Comparison of ENCODE assay signal across 1 cellular context in genomic region chr2:70565039-70565731, GRCh38.
A peak's percentile ranks its signal among the peaks of the same experiment; 100 is the strongest.
TF ChIP-seq lines count a peak whose summit lies in the region.

No MANE protein-coding gene starts in this region.

TF ChIP-seq in HepG2, 621 proteins besides CTCF, POLR2A, EP300 and RAD21 (continues in another document):
- TF ChIP-seq NR2F2 (IDR thresholded peaks at IDR 0.05; ENCODE audit: borderline replicate concordance, low read depth) (peak; percentile 56; the same call in 1 of the 2 replicates), HNF4G (IDR thresholded peaks at IDR 0.05; ENCODE audit: borderline replicate concordance, low read depth, low read length) (peak; percentile 81; the same call in 1 of the 2 replicates), HNF4G (CRISPR knock-in tag; IDR thresholded peaks at IDR 0.05; ENCODE audit: borderline replicate concordance, low read depth) (peak; percentile 38; the same call in 1 of the 2 replicates), TP53 (CRISPR knock-in tag; conservative IDR thresholded peaks at IDR 0.05) (0 out of 2 replicates have a peak, but pooled peaks have one; percentile 63), ZNF816 (CRISPR knock-in tag; IDR thresholded peaks at IDR 0.05; ENCODE audit: borderline replicate concordance) (peak; percentile 82; the same call in 1 of the 2 replicates), GABPB1 (CRISPR knock-in tag; IDR thresholded peaks at IDR 0.05) (0 out of 2 replicates have a peak, but pooled peaks have one; percentile 21), DNMT1 (CRISPR knock-in tag; IDR thresholded peaks at IDR 0.05) (no peak), NR0B2 (CRISPR knock-in tag; IDR thresholded peaks at IDR 0.05) (no peak), FOXJ3 (CRISPR knock-in tag; IDR thresholded peaks at IDR 0.05; ENCODE audit: borderline replicate concordance) (peak; percentile 96; the same call in 1 of the 2 replicates), MZF1 (CRISPR knock-in tag; IDR thresholded peaks at IDR 0.05; ENCODE audit: borderline replicate concordance) (no peak), ZNF264 (CRISPR knock-in tag; IDR thresholded peaks at IDR 0.05) (peak; percentile 88), ZBTB38 (CRISPR knock-in tag; IDR thresholded peaks at IDR 0.05) (0 out of 2 replicates have a peak, but pooled peaks have one; percentile 25), SMAD3 (CRISPR knock-in tag; IDR thresholded peaks at IDR 0.05) (no peak; the same call in 1 of the 2 replicates), JUN (CRISPR knock-in tag; IDR thresholded peaks at IDR 0.05) (no peak), TEAD2 (CRISPR knock-in tag; IDR thresholded peaks at IDR 0.05) (no peak), ZNF614 (CRISPR knock-in tag; IDR thresholded peaks at IDR 0.05; ENCODE audit: borderline replicate concordance) (peak; percentile 65; the same call in 1 of the 2 replicates), ZHX1 (CRISPR knock-in tag; IDR thresholded peaks at IDR 0.05; ENCODE audit: low read depth) (no peak), ZBTB46 (CRISPR knock-in tag; IDR thresholded peaks at IDR 0.05; ENCODE audit: borderline replicate concordance) (no peak), NFRKB (IDR thresholded peaks at IDR 0.05) (no peak), NKX3-1 (CRISPR knock-in tag; IDR thresholded peaks at IDR 0.05) (peak; percentile 75; the same call in 1 of the 2 replicates), ZNF792 (CRISPR knock-in tag; IDR thresholded peaks at IDR 0.05) (peak; percentile 86), MTA1 (CRISPR knock-in tag; IDR thresholded peaks at IDR 0.05; ENCODE audit: borderline replicate concordance) (peak; percentile 86; the same call in 1 of the 2 replicates), RARA (CRISPR knock-in tag; IDR thresholded peaks at IDR 0.05) (peak; percentile 66), PAX8 (CRISPR knock-in tag; IDR thresholded peaks at IDR 0.05; ENCODE audit: borderline replicate concordance) (no peak), MTF1 (CRISPR knock-in tag; IDR thresholded peaks at IDR 0.05) (0 out of 2 replicates have a peak, but pooled peaks have one; percentile 24), HIVEP1 (CRISPR knock-in tag; IDR thresholded peaks at IDR 0.05) (no peak), MYNN (CRISPR knock-in tag; IDR thresholded peaks at IDR 0.05; ENCODE audit: low read depth) (no peak), ZBTB25 (CRISPR knock-in tag; IDR thresholded peaks at IDR 0.05) (peak; percentile 40; the same call in 1 of the 2 replicates), ERF (CRISPR knock-in tag; IDR thresholded peaks at IDR 0.05) (peak; percentile 60), HNF1B (CRISPR knock-in tag; IDR thresholded peaks at IDR 0.05) (0 out of 2 replicates have a peak, but pooled peaks have one; percentile 30), NFKBIZ (CRISPR knock-in tag; IDR thresholded peaks at IDR 0.05) (peak; percentile 71; the same call in 1 of the 2 replicates), ZNF414 (CRISPR knock-in tag; IDR thresholded peaks at IDR 0.05) (0 out of 2 replicates have a peak, but pooled peaks have one; percentile 39), ZNF383 (CRISPR knock-in tag; IDR thresholded peaks at IDR 0.05; ENCODE audit: borderline replicate concordance) (no peak), ZNF646 (CRISPR knock-in tag; IDR thresholded peaks at IDR 0.05) (no peak), RXRA (CRISPR knock-in tag; IDR thresholded peaks at IDR 0.05) (peak; percentile 81), ZNF616 (CRISPR knock-in tag; IDR thresholded peaks at IDR 0.05; ENCODE audit: low read depth) (no peak), SMC3 (IDR thresholded peaks at IDR 0.05; ENCODE audit: low read length) (no peak), ZNF543 (CRISPR knock-in tag; IDR thresholded peaks at IDR 0.05) (no peak), NFAT5 (CRISPR knock-in tag; IDR thresholded peaks at IDR 0.05) (no peak), HES4 (CRISPR knock-in tag; IDR thresholded peaks at IDR 0.05; ENCODE audit: borderline replicate concordance) (no peak), SP2 (CRISPR knock-in tag; IDR thresholded peaks at IDR 0.05) (no peak), ZFP41 (CRISPR knock-in tag; IDR thresholded peaks at IDR 0.05; ENCODE audit: borderline replicate concordance) (no peak), KLF9 (CRISPR knock-in tag; IDR thresholded peaks at IDR 0.05; ENCODE audit: low read depth) (peak; percentile 21; the same call in 1 of the 2 replicates)
